ENCODE assay signal across 1 cellular context in the genomic region with DNA sequence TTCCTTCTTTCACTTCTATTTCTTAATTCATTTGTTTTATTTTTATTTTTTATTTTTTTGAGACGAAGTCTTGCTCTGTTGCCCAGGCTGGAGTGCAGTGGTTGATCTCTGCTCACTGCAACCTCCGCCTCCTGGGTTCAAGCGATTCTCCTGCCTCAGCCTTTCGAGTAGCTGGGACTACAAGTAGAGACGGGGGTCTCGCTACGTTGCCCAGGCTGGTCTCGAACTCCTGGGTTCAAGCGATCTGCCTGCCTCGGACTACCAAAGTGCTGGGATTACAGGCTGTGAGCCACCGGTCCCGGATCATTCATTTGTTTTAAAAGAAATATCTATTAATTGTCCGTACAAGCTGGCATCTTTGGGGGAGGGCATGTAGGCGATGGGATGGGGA.
TF ChIP-seq lines count a peak whose summit lies in the region.

No MANE protein-coding gene starts in this region.

TF ChIP-seq in GM12878, 131 proteins besides CTCF, POLR2A, EP300 and RAD21:
- TF ChIP-seq, protein P1, sequence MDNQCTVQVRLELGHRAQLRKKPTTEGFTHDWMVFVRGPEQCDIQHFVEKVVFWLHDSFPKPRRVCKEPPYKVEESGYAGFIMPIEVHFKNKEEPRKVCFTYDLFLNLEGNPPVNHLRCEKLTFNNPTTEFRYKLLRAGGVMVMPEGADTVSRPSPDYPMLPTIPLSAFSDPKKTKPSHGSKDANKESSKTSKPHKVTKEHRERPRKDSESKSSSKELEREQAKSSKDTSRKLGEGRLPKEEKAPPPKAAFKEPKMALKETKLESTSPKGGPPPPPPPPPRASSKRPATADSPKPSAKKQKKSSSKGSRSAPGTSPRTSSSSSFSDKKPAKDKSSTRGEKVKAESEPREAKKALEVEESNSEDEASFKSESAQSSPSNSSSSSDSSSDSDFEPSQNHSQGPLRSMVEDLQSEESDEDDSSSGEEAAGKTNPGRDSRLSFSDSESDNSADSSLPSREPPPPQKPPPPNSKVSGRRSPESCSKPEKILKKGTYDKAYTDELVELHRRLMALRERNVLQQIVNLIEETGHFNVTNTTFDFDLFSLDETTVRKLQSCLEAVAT (IDR thresholded peaks at IDR 0.05), result peak; percentile 44; the same call in 1 of the 2 replicates
- no peak for TF ChIP-seq RUNX3 (IDR thresholded peaks at IDR 0.05; ENCODE audit: low read length)
- TF ChIP-seq, protein P2, sequence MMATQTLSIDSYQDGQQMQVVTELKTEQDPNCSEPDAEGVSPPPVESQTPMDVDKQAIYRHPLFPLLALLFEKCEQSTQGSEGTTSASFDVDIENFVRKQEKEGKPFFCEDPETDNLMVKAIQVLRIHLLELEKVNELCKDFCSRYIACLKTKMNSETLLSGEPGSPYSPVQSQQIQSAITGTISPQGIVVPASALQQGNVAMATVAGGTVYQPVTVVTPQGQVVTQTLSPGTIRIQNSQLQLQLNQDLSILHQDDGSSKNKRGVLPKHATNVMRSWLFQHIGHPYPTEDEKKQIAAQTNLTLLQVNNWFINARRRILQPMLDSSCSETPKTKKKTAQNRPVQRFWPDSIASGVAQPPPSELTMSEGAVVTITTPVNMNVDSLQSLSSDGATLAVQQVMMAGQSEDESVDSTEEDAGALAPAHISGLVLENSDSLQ (IDR thresholded peaks at IDR 0.05), result peak; percentile 32
- peak; percentile 95 for TF ChIP-seq HDGF (IDR thresholded peaks at IDR 0.05)
- peak; percentile 91 for TF ChIP-seq NBN (IDR thresholded peaks at IDR 0.05)
- TF ChIP-seq TCF7 (IDR thresholded peaks at IDR 0.05; ENCODE audit: borderline replicate concordance), result no peak
- peak; percentile 20; the same call in 1 of the 2 replicates for TF ChIP-seq MTA2 (IDR thresholded peaks at IDR 0.05; ENCODE audit: low read depth)
- peak; percentile 73 for TF ChIP-seq ATF7 (IDR thresholded peaks at IDR 0.05; ENCODE audit: low read depth)
- TF ChIP-seq SMAD1 (IDR thresholded peaks at IDR 0.05; ENCODE audit: low read depth, partially characterized antibody), result peak; percentile 53
